Comparison of ENCODE assay signal across 10 cellular contexts in genomic region chr10:93071674-93072224, GRCh38. TPM values are rescaled to one million over a fixed set of nuclear protein-coding genes. Genes with fewer than 3 reads are reported as not detected.
DNase-seq lines count a peak whose midpoint lies in the region; ATAC-seq and TF ChIP-seq lines count a peak whose summit lies in the region.
"Had no signal": no experiment of that assay in that cellular context is flagged by ENCODE, and none has a peak within 500 bp of the region (broad histone marks: within the 10 kb centered on the region; RNA-seq: fewer than 3 reads in every experiment).

No MANE protein-coding gene starts in this region.

- no peaks in the 10 kb centered on the region for H3F3A ChIP-seq in PC-9 (ENCODE audit: insufficient read depth, low read depth)

- ATAC-seq in GM19395 (IDR thresholded peaks at IDR 0.05; ENCODE audit: unreplicated experiment) (no peak), HG02884 (IDR thresholded peaks at IDR 0.05; ENCODE audit: unreplicated experiment) (no peak)
- ATAC-seq: HCT116 had no signal

- 8% methylated on average over 37 of the region's 37 CpGs for WGBS in prostate gland

- no peaks in the 10 kb centered on the region for H4K20me1 ChIP-seq in PC-9 (ENCODE audit: insufficient read depth)

- peak overlapping the region; percentile 92 for H3K4me2 ChIP-seq in PC-9

- no TSS peak for BruUV-seq in PC-9 (replicated peaks; lab: Mats Ljungman, UMichigan)

- peaks cover 23% of the 10 kb centered on the region; the same call in 1 of the 2 replicates for H3K4me1 ChIP-seq in PC-9 (replicated peaks; ENCODE audit: insufficient read depth)
- H3K4me1 ChIP-seq in prostate gland (replicated peaks), result peaks cover 6% of the 10 kb centered on the region

- TF ChIP-seq CTCF in GM06990 (IDR thresholded peaks at IDR 0.05; ENCODE audit: insufficient read depth, low read length, poor library complexity, severe bottlenecking) (no peak), PC-9 (conservative IDR thresholded peaks at IDR 0.05) (no peak), fibroblast of the aortic adventitia (IDR thresholded peaks at IDR 0.05; ENCODE audit: insufficient read depth, low read length) (no peak), prostate gland (IDR thresholded peaks at IDR 0.05) (no peak)

- H3K9me3 ChIP-seq in PC-9 (ENCODE audit: insufficient read depth, low read depth), result no peaks in the 10 kb centered on the region
- no peaks in the 10 kb centered on the region for H3K9me3 ChIP-seq in prostate gland

- H3K27me3 ChIP-seq in GM06990 (replicated peaks; ENCODE audit: control insufficient read depth, insufficient read depth, low read length), result peaks cover 14% of the 10 kb centered on the region
- H3K27me3 ChIP-seq in PC-9 (ENCODE audit: insufficient read depth, low read depth), result no peaks in the 10 kb centered on the region
- H3K27me3 ChIP-seq in prostate gland (replicated peaks; ENCODE audit: insufficient read depth), result peaks cover 30% of the 10 kb centered on the region

- peak overlapping the region; percentile 81 for H2AFZ ChIP-seq in PC-9

- 0 out of 2 replicates have a peak overlapping the region, but pooled peaks have one; percentile 3 for H3K4me3 ChIP-seq in GM06990 (replicated peaks; ENCODE audit: low read depth, low read length)
- peak overlapping the region; percentile 73 for H3K4me3 ChIP-seq in PC-9
- H3K4me3 ChIP-seq in fibroblast of the aortic adventitia (ENCODE audit: low read depth, low read length), result peak overlapping the region; percentile 22
- H3K4me3 ChIP-seq in prostate gland, result peak overlapping the region; percentile 6 to 20

- DNase-seq in GM06990 (ENCODE audit: extremely low read depth, insufficient read length), result no peak
- DNase-seq in PC-9, result peak; percentile 74 to 76
- no peak for DNase-seq in fibroblast of the aortic adventitia (ENCODE audit: low read depth)
- no peak for DNase-seq in prostate gland (ENCODE audit: low spot score)
- DNase-seq in NK-92 (lab: John Stamatoyannopoulos, UW; ENCODE audit: unreplicated experiment), result no peak
- no peak for DNase-seq in activated CD8-positive, alpha-beta memory T cell treated with anti-CD3 and anti-CD28 coated beads, Interleukin-2, amount 50 U/mL, for 48 hours
- DNase-seq: activated CD4-positive, alpha-beta memory T cell treated with anti-CD3 and anti-CD28 coated beads, Interleukin-2, amount 10 ng/mL, durations not matched to agents 7 days and 5 days had no signal

- no peak for TF ChIP-seq POLR2A in prostate gland (IDR thresholded peaks at IDR 0.05)

- H3K79me2 ChIP-seq in PC-9 (ENCODE audit: low read depth), result no peaks in the 10 kb centered on the region

- H3K27ac ChIP-seq in PC-9 (peak overlapping the region; percentile 61), prostate gland (no peak overlapping the region)

- intact Hi-C loops in PC-9 (cut with micrococcal nuclease; ENCODE audit: unreplicated experiment) (loop anchor here (5.0 to 10.0 kb wide), 3 partner anchors 64 to 443 kb away; no protein-coding TSS in a partner anchor), prostate gland (cut with DNase I) (no loop called here)

- H3K9me2 ChIP-seq in PC-9 (ENCODE audit: insufficient read depth), result no peaks in the 10 kb centered on the region

- H3K36me3 ChIP-seq in GM06990 (ENCODE audit: control insufficient read depth, insufficient read depth, low read length), result no peaks in the 10 kb centered on the region
- H3K36me3 ChIP-seq in PC-9 (ENCODE audit: low read depth), result no peaks in the 10 kb centered on the region
- H3K36me3 ChIP-seq in prostate gland, result no peaks in the 10 kb centered on the region

- POLR2A ChIA-PET in PC-9 (lab: Charles Lee; ENCODE audit: unreplicated experiment), result no interaction called here

- CTCF ChIA-PET in PC-9 (lab: Charles Lee), result no interaction called here

RNA-seq across cellular contexts. Expression of gene CYP26A1, which starts 1.9 kb away (rescaled TPM):
- total RNA-seq in PC-9 (2021) (2.2 TPM in 2 replicates), fibroblast of the aortic adventitia (ENCODE audit: low replicate concordance) (not detected in 2 replicates), prostate gland (not detected)
- total RNA-seq: activated CD4-positive, alpha-beta memory T cell treated with anti-CD3 and anti-CD28 coated beads, Interleukin-2, amount 10 ng/mL, durations not matched to agents 7 days and 5 days had no signal

RNA-seq across cellular contexts. Expression of gene CYP26C1, which starts 11.2 kb away (rescaled TPM):
- 0.46 and 0.60 TPM in 2 replicates for total RNA-seq in PC-9 (2021)
- 0.09 TPM in 1 of 2 replicates, not detected in the other for total RNA-seq in fibroblast of the aortic adventitia (ENCODE audit: low replicate concordance)
- 1 to 10 TPM in 1 of 2 donors, under 1 TPM in 1; 0.09 to 1.1 TPM for total RNA-seq in prostate gland
- total RNA-seq: activated CD4-positive, alpha-beta memory T cell treated with anti-CD3 and anti-CD28 coated beads, Interleukin-2, amount 10 ng/mL, durations not matched to agents 7 days and 5 days had no signal

Comparison
In these comparisons a context has a peak if more than half of its experiments do, and no peak if none do; other contexts are left out.
1. DNase-seq: peak in PC-9 (2 of 2); none in GM06990 (single experiment), fibroblast of the aortic adventitia (single experiment), prostate gland (single experiment), NK-92 (single experiment) and activated CD8-positive, alpha-beta memory T cell treated with anti-CD3 and anti-CD28 coated beads, Interleukin-2, amount 50 U/mL, for 48 hours (single experiment).
2. H3K4me3 ChIP-seq: peak in every context shown above with its lines; median percentile 73 in PC-9; 22 in fibroblast of the aortic adventitia; 13 in prostate gland; 3 in GM06990.